In genomic region chr22:24284747-24285203, GRCh38 we compare ENCODE assay signal across 12 cellular contexts. TPM values are rescaled to one million over a fixed set of nuclear protein-coding genes. Genes with fewer than 3 reads are reported as not detected.
DNase-seq lines count a peak whose midpoint lies in the region; ATAC-seq and TF ChIP-seq lines count a peak whose summit lies in the region.
"Had no signal": no experiment of that assay in that cellular context is flagged by ENCODE, and none has a peak within 500 bp of the region (broad histone marks: within the 10 kb centered on the region; RNA-seq: fewer than 3 reads in every experiment).

No MANE protein-coding gene starts in this region.

- H3K4me3 Mint-ChIP-seq in H9, result no peak overlapping the region
- H3K4me3 Mint-ChIP-seq in activated naive CD4-positive, alpha-beta T cell treated with anti-CD3 and anti-CD28 coated beads, Interleukin-2, amount 50 U/mL, for 24 hours, result peak overlapping the region; percentile 34
- H3K4me3 Mint-ChIP-seq in immature natural killer cell, result peak overlapping the region in 1 of 5 donors; percentile 30

- H3K27ac Mint-ChIP-seq in H9, result peak overlapping the region; percentile 33 to 72 (median 68); a peak in 6 of 7 replicates
- peak overlapping the region; percentile 85 for H3K27ac Mint-ChIP-seq in activated naive CD4-positive, alpha-beta T cell treated with anti-CD3 and anti-CD28 coated beads, Interleukin-2, amount 50 U/mL, for 24 hours
- peak overlapping the region in 4 of 6 donors; percentile 2 to 31 (median 12) for H3K27ac Mint-ChIP-seq in immature natural killer cell

- no peak for ATAC-seq in HG03432 (IDR thresholded peaks at IDR 0.05; ENCODE audit: unreplicated experiment)

- no peak overlapping the region for H2BK5ac ChIP-seq in H9 (ENCODE audit: insufficient read length, low read length)

- peaks cover 2 to 4% (median 3%) of the 10 kb centered on the region in 3 experiments; a peak in 2 of 7 replicates for H3K36me3 Mint-ChIP-seq in H9 (ENCODE audit: insufficient read depth in 1 of 3, low read depth in 3 of 3)
- H3K36me3 Mint-ChIP-seq in activated naive CD4-positive, alpha-beta T cell treated with anti-CD3 and anti-CD28 coated beads, Interleukin-2, amount 50 U/mL, for 24 hours, result no peaks in the 10 kb centered on the region
- H3K36me3 Mint-ChIP-seq in immature natural killer cell, result no peaks in the 10 kb centered on the region

- H4K91ac ChIP-seq in H9 (ENCODE audit: insufficient read length, low read depth, low read length), result no peak overlapping the region

- no peak overlapping the region for H2BK120ac ChIP-seq in H9 (ENCODE audit: low read depth, low read length, poor library complexity, severe bottlenecking)

- H2AFZ ChIP-seq in ACC112 (ENCODE audit: low read length, unreplicated experiment) (no peak overlapping the region), H9 (ENCODE audit: low read length) (no peak overlapping the region)

- H3K23me2 ChIP-seq in H9 (ENCODE audit: insufficient read length, low read depth, low read length, poor library complexity, severe bottlenecking), result no peaks in the 10 kb centered on the region

- H3K79me2 ChIP-seq in ACC112 (ENCODE audit: control insufficient read depth, insufficient read depth, low read length, unreplicated experiment), result peaks cover 61% of the 10 kb centered on the region
- H3K79me2 ChIP-seq in H9 (ENCODE audit: insufficient read depth, low read length), result peaks cover 8% of the 10 kb centered on the region; the same call in 1 of the 2 replicates

- no peaks in the 10 kb centered on the region for H3K9me3 Mint-ChIP-seq in H9
- no peaks in the 10 kb centered on the region for H3K9me3 Mint-ChIP-seq in activated naive CD4-positive, alpha-beta T cell treated with anti-CD3 and anti-CD28 coated beads, Interleukin-2, amount 50 U/mL, for 24 hours
- no peaks in the 10 kb centered on the region for H3K9me3 Mint-ChIP-seq in immature natural killer cell

- H3K27me3 ChIP-seq in ACC112 (ENCODE audit: insufficient read depth, low read length), result no peaks in the 10 kb centered on the region
- no peaks in the 10 kb centered on the region for H3K27me3 ChIP-seq in H9 (ENCODE audit: insufficient read depth, low read length)
- no peaks in the 10 kb centered on the region for H3K27me3 ChIP-seq in testis
- H3K27me3 ChIP-seq: adrenal gland, stomach had no signal

- no peak overlapping the region for H2BK12ac ChIP-seq in H9 (ENCODE audit: insufficient read length, low read depth, low read length)

- no peak overlapping the region for H3K18ac ChIP-seq in H9 (ENCODE audit: insufficient read length, low read depth, low read length)

- no peak for TF ChIP-seq CTCF in H9 (conservative IDR thresholded peaks at IDR 0.05)
- TF ChIP-seq CTCF in testis (IDR thresholded peaks at IDR 0.05), result no peak

- H3K36me3 ChIP-seq in ACC112 (ENCODE audit: insufficient read depth, low read length) (no peaks in the 10 kb centered on the region), testis (ENCODE audit: low read depth, missing control alignments) (no peaks in the 10 kb centered on the region)
- H3K36me3 ChIP-seq: adrenal gland, stomach had no signal

- no peak overlapping the region for H4K5ac ChIP-seq in H9 (ENCODE audit: insufficient read length, low read depth, low read length)

- no peak overlapping the region for H3K9ac ChIP-seq in H9 (ENCODE audit: extremely low read depth, insufficient read length, low read length)

- no peak overlapping the region for H3K23ac ChIP-seq in H9 (ENCODE audit: insufficient read length, low read depth, low read length)

- H2BK20ac ChIP-seq in H9 (ENCODE audit: low read depth, low read length, poor library complexity, severe bottlenecking), result no peak overlapping the region

- no peaks in the 10 kb centered on the region for H4K20me1 ChIP-seq in H9 (ENCODE audit: control insufficient read depth, insufficient read depth, insufficient read length)

- no peak overlapping the region for H3K4ac ChIP-seq in H9 (ENCODE audit: low read depth, low read length)

- no peak for TF ChIP-seq POLR2A in testis (IDR thresholded peaks at IDR 0.05)

- H3K27me3 Mint-ChIP-seq in H9 (ENCODE audit: low read depth) (no peaks in the 10 kb centered on the region), immature natural killer cell (ENCODE audit: low read depth in 3 of 3) (peaks cover 0 to 2% (median 0%) of the 10 kb centered on the region in 3 donors)
- H3K27me3 Mint-ChIP-seq in activated naive CD4-positive, alpha-beta T cell treated with anti-CD3 and anti-CD28 coated beads, Interleukin-2, amount 50 U/mL, for 24 hours, result no peaks in the 10 kb centered on the region

- no peak overlapping the region for H3T11ph ChIP-seq in H9 (ENCODE audit: low read length)

- H3K79me1 ChIP-seq in H9 (ENCODE audit: insufficient read depth, low read depth, low read length, poor library complexity, severe bottlenecking), result peaks cover 2% of the 10 kb centered on the region

- H2AK5ac ChIP-seq in H9 (ENCODE audit: insufficient read length, low read length), result no peak overlapping the region

- DNase-seq in H9 (no peak), immature natural killer cell (no peak), testis (no peak), NCI-H1092 (lab: John Stamatoyannopoulos, UW) (no peak)
- DNase-seq in stimulated activated CD8-positive, alpha-beta memory T cell treated with anti-CD3 and anti-CD28 coated beads, Interleukin-4, amount 100 ng/mL, for 48 hours, result no peak
- DNase-seq: adrenal gland, DMS79, NCI-H1930, stomach had no signal

- no peak overlapping the region for H3K14ac ChIP-seq in H9 (ENCODE audit: insufficient read depth, low read length)

- H4K8ac ChIP-seq in H9 (replicated peaks; ENCODE audit: insufficient read length, low read depth, low read length), result no peak overlapping the region

- intact Hi-C loops in testis (cut with DNase I; ENCODE audit: low total_unique reads), result no loop called here

- no peaks in the 10 kb centered on the region for H3K9me3 ChIP-seq in H9 (ENCODE audit: control insufficient read depth, low read depth, low read length)
- H3K9me3 ChIP-seq in testis, result no peaks in the 10 kb centered on the region
- H3K9me3 ChIP-seq: adrenal gland, stomach had no signal

- H3K4me3 ChIP-seq in ACC112 (ENCODE audit: low read depth, low read length), result peak overlapping the region; percentile 48; the same call in 1 of the 2 replicates
- no peak overlapping the region for H3K4me3 ChIP-seq in testis
- H3K4me3 ChIP-seq: adrenal gland, stomach had no signal

- no CpG with 5 or more reads among the region's 2 CpGs for WGBS in H9 (ENCODE audit: extremely low coverage, insufficient read length, low lambda C conversion rate)
- 78 to 81% methylated on average over 2 of the region's 2 CpGs for WGBS in testis, 2 donors

- peaks cover 27% of the 10 kb centered on the region for H3K4me1 ChIP-seq in ACC112 (ENCODE audit: control insufficient read depth, insufficient read depth, low read length, unreplicated experiment)
- H3K4me1 ChIP-seq in H9 (ENCODE audit: insufficient read depth, low read length), result no peaks in the 10 kb centered on the region; the same call in 1 of the 2 replicates
- peaks cover 5% of the 10 kb centered on the region for H3K4me1 ChIP-seq in testis

- peaks cover 35 to 44% of the 10 kb centered on the region in 2 experiments for H3K4me1 Mint-ChIP-seq in H9
- peaks cover 66% of the 10 kb centered on the region for H3K4me1 Mint-ChIP-seq in activated naive CD4-positive, alpha-beta T cell treated with anti-CD3 and anti-CD28 coated beads, Interleukin-2, amount 50 U/mL, for 24 hours
- H3K4me1 Mint-ChIP-seq in immature natural killer cell, result peaks cover 46 to 82% of the 10 kb centered on the region in 2 donors

- H3K27ac ChIP-seq in ACC112 (ENCODE audit: low read depth, low read length) (peak overlapping the region; percentile 48), H9 (ENCODE audit: insufficient read length, low read depth, low read length) (no peak overlapping the region), testis (no peak overlapping the region)
- H3K27ac ChIP-seq: adrenal gland, stomach had no signal

- H2BK15ac ChIP-seq in H9 (ENCODE audit: low read depth, low read length), result no peak overlapping the region

- H3K4me2 ChIP-seq in H9 (ENCODE audit: insufficient read depth, insufficient read length, low read length), result no peak overlapping the region

- no peak overlapping the region for H3K56ac ChIP-seq in H9 (ENCODE audit: insufficient read length, low read depth, low read length)

RNA-seq across cellular contexts. Expression of gene SPECC1L, which starts 14.1 kb away (rescaled TPM):
- total RNA-seq in H9 (2021) (54.2 and 57.1 TPM in 2 replicates), testis (10 to 100 TPM; 82.3 to 83.6 TPM)
- polyA plus RNA-seq in immature natural killer cell (10 to 100 TPM in 1 of 3 donors, 1 to 10 TPM in 2; 3.0 to 17.6 (median 5.3) TPM), testis (ENCODE audit: insufficient read depth, low read depth, low replicate concordance) (70.0 TPM)

RNA-seq across cellular contexts. Expression of gene GGT5, which starts 39.9 kb away (rescaled TPM):
- total RNA-seq in H9 (2021), result 0.20 TPM in 2 replicates
- polyA plus RNA-seq in immature natural killer cell, result not detected
- total RNA-seq in testis, result 10 to 100 TPM; 15.0 to 22.9 TPM
- polyA plus RNA-seq in testis (ENCODE audit: insufficient read depth, low read depth, low replicate concordance), result 27.1 TPM

Comparison
In these comparisons a context has a peak if more than half of its experiments do, and no peak if none do; other contexts are left out.
1. H3K27ac Mint-ChIP-seq: peak in every context shown above with its lines; median percentile 85 in activated naive CD4-positive, alpha-beta T cell treated with anti-CD3 and anti-CD28 coated beads, Interleukin-2, amount 50 U/mL, for 24 hours; 68 in H9; 12 in immature natural killer cell.
2. RNA of gene GGT5, which starts 39.9 kb away (total RNA-seq): 15.0 to 22.9 TPM in testis; 0.20 TPM in H9; every median in the first group is over 10 times any median in the second.